Comparison of ENCODE assay signal across 9 cellular contexts in genomic region chr2:37653093-37653492, GRCh38. TPM values are rescaled to one million over a fixed set of nuclear protein-coding genes. Genes with fewer than 3 reads are reported as not detected.
DNase-seq lines count a peak whose midpoint lies in the region; ATAC-seq and TF ChIP-seq lines count a peak whose summit lies in the region.
"Had no signal": no experiment of that assay in that cellular context is flagged by ENCODE, and none has a peak within 500 bp of the region (broad histone marks: within the 10 kb centered on the region; RNA-seq: fewer than 3 reads in every experiment).

No MANE protein-coding gene starts in this region.

- H3K27ac Mint-ChIP-seq in CD4-positive, alpha-beta T cell = peak overlapping the region; percentile 81
- H3K27ac Mint-ChIP-seq in effector memory CD8-positive, alpha-beta T cell = peak overlapping the region; percentile 91 to 98
- H3K27ac Mint-ChIP-seq in osteocyte (ENCODE audit: unreplicated experiment) = peak overlapping the region; percentile 75

- POLR2A ChIA-PET in CD4-positive, alpha-beta T cell (lab: Charles Lee) = interaction anchor here (1.3 to 3.2 kb wide), 5 partner anchors 9 to 53 kb away, joined by 3 to 16 read pairs (median 12); partner anchors contain the start of gene CDC42EP3

- peak overlapping the region; percentile 30 for H3K4me3 Mint-ChIP-seq in CD4-positive, alpha-beta T cell
- peak overlapping the region; percentile 68 to 79 for H3K4me3 Mint-ChIP-seq in effector memory CD8-positive, alpha-beta T cell
- H3K4me3 Mint-ChIP-seq in osteocyte (ENCODE audit: unreplicated experiment) = no peak overlapping the region

- peaks cover 93% of the 10 kb centered on the region for H3K4me1 Mint-ChIP-seq in CD4-positive, alpha-beta T cell (ENCODE audit: low read depth)
- H3K4me1 Mint-ChIP-seq in effector memory CD8-positive, alpha-beta T cell (ENCODE audit: low read depth in 2 of 2) = peaks cover 76 to 83% of the 10 kb centered on the region in 2 donors
- H3K4me1 Mint-ChIP-seq in osteocyte (ENCODE audit: unreplicated experiment) = peaks cover 79% of the 10 kb centered on the region

- H3K27ac ChIP-seq in CD4-positive, alpha-beta T cell (ENCODE audit: low read depth, low read length) = no peak overlapping the region

- TF ChIP-seq CTCF in CD4-positive, alpha-beta T cell (IDR thresholded peaks at IDR 0.05) = no peak
- no peak for TF ChIP-seq CTCF in osteocyte (IDR thresholded peaks at IDR 0.05)

- peaks cover 40% of the 10 kb centered on the region for H3K36me3 Mint-ChIP-seq in CD4-positive, alpha-beta T cell (ENCODE audit: low read depth)
- H3K36me3 Mint-ChIP-seq in effector memory CD8-positive, alpha-beta T cell (ENCODE audit: insufficient read depth) = peaks cover 52% of the 10 kb centered on the region
- peaks cover 22% of the 10 kb centered on the region for H3K36me3 Mint-ChIP-seq in osteocyte (ENCODE audit: unreplicated experiment)

- H3K27me3 Mint-ChIP-seq in CD4-positive, alpha-beta T cell = no peaks in the 10 kb centered on the region
- H3K27me3 Mint-ChIP-seq in effector memory CD8-positive, alpha-beta T cell = no peaks in the 10 kb centered on the region
- no peaks in the 10 kb centered on the region for H3K27me3 Mint-ChIP-seq in osteocyte (ENCODE audit: unreplicated experiment)

- intact Hi-C loops in CD4-positive, alpha-beta T cell (cut with DNase I, micrococcal nuclease) = loop anchor here in 1 of 2 experiments (2.0 kb wide), 1 partner anchor 14 kb away; no protein-coding TSS in a partner anchor

- CTCF ChIA-PET in CD4-positive, alpha-beta T cell (lab: Charles Lee) = interaction anchor here (0.7 to 1.6 kb wide), 3 partner anchors 10 to 54 kb away, joined by 3 to 4 read pairs (median 3); no protein-coding TSS in a partner anchor

- no peaks in the 10 kb centered on the region for H3K9me3 Mint-ChIP-seq in CD4-positive, alpha-beta T cell
- no peaks in the 10 kb centered on the region for H3K9me3 Mint-ChIP-seq in effector memory CD8-positive, alpha-beta T cell
- no peaks in the 10 kb centered on the region for H3K9me3 Mint-ChIP-seq in osteocyte (ENCODE audit: unreplicated experiment)

- ATAC-seq in CD4-positive, alpha-beta T cell (ENCODE audit: poor library complexity) = no peak
- no peak for ATAC-seq in effector memory CD8-positive, alpha-beta T cell (replicated peaks)

- H3K9me3 ChIP-seq in CD4-positive, alpha-beta T cell (ENCODE audit: control insufficient read depth, low read length) = no peaks in the 10 kb centered on the region

- H3K27me3 ChIP-seq in CD4-positive, alpha-beta T cell (ENCODE audit: control insufficient read depth, insufficient read depth, low read length) = no peaks in the 10 kb centered on the region

- no peak for DNase-seq in CD4-positive, alpha-beta T cell
- DNase-seq in NCI-H69 (lab: John Stamatoyannopoulos, UW) (peak; percentile 26), osteocyte (ENCODE audit: extremely low spot score, unreplicated experiment) (no peak), NCI-H345 treated with DMSO at 0.1 percent for 48 hours (lab: John Stamatoyannopoulos, UW; ENCODE audit: unreplicated experiment) (no peak), dedifferentiated amniotic fluid mesenchymal stem cell (ENCODE audit: extremely low spot score) (no peak), NCI-H1417 (lab: John Stamatoyannopoulos, UW) (no peak), NCI-H1436 treated with DMSO at 0.1 percent for 48 hours (lab: John Stamatoyannopoulos, UW) (no peak)
- no peak for DNase-seq in effector memory CD8-positive, alpha-beta T cell
- DNase-seq: GF-D8 had no signal

RNA-seq across cellular contexts. Expression of gene CDC42EP3, which starts 18.3 kb away (rescaled TPM):
- total RNA-seq in CD4-positive, alpha-beta T cell = 10 to 100 TPM; 20.6 to 24.1 TPM
- 40.9 and 46.2 TPM in 2 replicates for total RNA-seq in osteocyte
